1 cellular context compared by ENCODE assay signal in genomic region chr12:57012600-57013465, GRCh38.
TF ChIP-seq lines count a peak whose summit lies in the region.

No MANE protein-coding gene starts in this region.

TF ChIP-seq in H1, 55 proteins besides CTCF, POLR2A, EP300 and RAD21 (continued from another document):
- TF ChIP-seq MAX (IDR thresholded peaks at IDR 0.05): no peak
- no peak for TF ChIP-seq RNF2 (IDR thresholded peaks at IDR 0.05; ENCODE audit: borderline replicate concordance, low read depth, low read length, missing control alignments, poor library complexity, severe bottlenecking)
- TF ChIP-seq SAP30 (IDR thresholded peaks at IDR 0.05; ENCODE audit: insufficient read depth, insufficient replicate concordance, low read length): no peak
- TF ChIP-seq, protein P1, sequence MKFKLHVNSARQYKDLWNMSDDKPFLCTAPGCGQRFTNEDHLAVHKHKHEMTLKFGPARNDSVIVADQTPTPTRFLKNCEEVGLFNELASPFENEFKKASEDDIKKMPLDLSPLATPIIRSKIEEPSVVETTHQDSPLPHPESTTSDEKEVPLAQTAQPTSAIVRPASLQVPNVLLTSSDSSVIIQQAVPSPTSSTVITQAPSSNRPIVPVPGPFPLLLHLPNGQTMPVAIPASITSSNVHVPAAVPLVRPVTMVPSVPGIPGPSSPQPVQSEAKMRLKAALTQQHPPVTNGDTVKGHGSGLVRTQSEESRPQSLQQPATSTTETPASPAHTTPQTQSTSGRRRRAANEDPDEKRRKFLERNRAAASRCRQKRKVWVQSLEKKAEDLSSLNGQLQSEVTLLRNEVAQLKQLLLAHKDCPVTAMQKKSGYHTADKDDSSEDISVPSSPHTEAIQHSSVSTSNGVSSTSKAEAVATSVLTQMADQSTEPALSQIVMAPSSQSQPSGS (IDR thresholded peaks at IDR 0.05; ENCODE audit: low read length): no peak
- no peak for TF ChIP-seq BCL11A (IDR thresholded peaks at IDR 0.05; ENCODE audit: low read depth in 2 of 2, low read length in 2 of 2)
